In the genomic region with DNA sequence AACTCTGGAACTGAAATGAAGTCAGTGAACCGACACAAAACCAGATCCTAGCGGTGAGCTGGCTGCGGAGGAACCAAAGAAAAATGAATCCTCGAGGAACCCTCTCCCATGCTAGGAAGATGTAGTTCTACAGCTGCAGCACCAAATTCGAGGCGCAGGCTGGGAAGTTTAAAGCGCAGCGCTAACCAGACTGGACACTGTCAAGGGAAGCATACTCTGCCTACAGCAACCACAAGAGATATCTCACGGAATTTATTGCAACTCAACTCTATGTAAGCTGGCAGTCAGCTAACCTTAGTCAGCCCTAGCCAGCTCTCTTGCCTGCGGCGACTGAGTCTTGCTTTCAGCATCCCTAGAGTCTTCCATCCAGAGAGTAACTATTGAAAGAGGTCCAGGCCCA, we compare ENCODE assay signal across 12 cellular contexts. TPM values are rescaled to one million over a fixed set of nuclear protein-coding genes. Genes with fewer than 3 reads are reported as not detected.
DNase-seq lines count a peak whose midpoint lies in the region; ATAC-seq and TF ChIP-seq lines count a peak whose summit lies in the region.
"Had no signal": no experiment of that assay in that cellular context is flagged by ENCODE, and none has a peak within 500 bp of the region (broad histone marks: within the 10 kb centered on the region; RNA-seq: fewer than 3 reads in every experiment).

No MANE protein-coding gene starts in this region.

- no peak for TF ChIP-seq CTCF in choroid plexus epithelial cell (conservative IDR thresholded peaks at IDR 0.05; ENCODE audit: low read depth, low read length)
- no peak for TF ChIP-seq CTCF in lower lobe of right lung (IDR thresholded peaks at IDR 0.05)
- TF ChIP-seq CTCF in testis (IDR thresholded peaks at IDR 0.05): no peak

- H3K27ac ChIP-seq in lower lobe of right lung (no peak overlapping the region), testis (no peak overlapping the region)
- H3K27ac ChIP-seq: neutrophil had no signal

- WGBS in testis, 2 donors: 21 to 24% methylated on average over 11 of the region's 11 CpGs

- H3K4me1 ChIP-seq in lower lobe of right lung: peaks cover 29% of the 10 kb centered on the region
- H3K4me1 ChIP-seq in testis: peaks cover 4% of the 10 kb centered on the region
- H3K4me1 ChIP-seq: A549 had no signal

- peak overlapping the region; percentile 87 for H3K4me3 Mint-ChIP-seq in T-helper 2 cell treated with Interferon-gamma antibody and Interleukin-4, amounts not matched to agents 5 μg/mL and 100 μg/mL, for 36 hours

- DNase-seq in T-helper 2 cell treated with Interferon-gamma antibody and Interleukin-4, amounts not matched to agents 5 μg/mL and 100 μg/mL, for 36 hours (ENCODE audit: low spot score): no peak
- DNase-seq in T-helper 2 cell (no peak), choroid plexus epithelial cell (ENCODE audit: low read depth) (peak; percentile 42), lower lobe of right lung (no peak), testis (peak; percentile 34), hepatic stellate cell (ENCODE audit: low spot score) (no peak), cerebellar cortex (ENCODE audit: low spot score) (no peak)

- H3K4me1 Mint-ChIP-seq in T-helper 2 cell treated with Interferon-gamma antibody and Interleukin-4, amounts not matched to agents 5 μg/mL and 100 μg/mL, for 36 hours (ENCODE audit: low read depth): peaks cover 9% of the 10 kb centered on the region

- peaks cover 3% of the 10 kb centered on the region for H3K36me3 Mint-ChIP-seq in T-helper 2 cell treated with Interferon-gamma antibody and Interleukin-4, amounts not matched to agents 5 μg/mL and 100 μg/mL, for 36 hours (ENCODE audit: low read depth)

- H3K9me3 Mint-ChIP-seq in T-helper 2 cell treated with Interferon-gamma antibody and Interleukin-4, amounts not matched to agents 5 μg/mL and 100 μg/mL, for 36 hours: peaks cover 8% of the 10 kb centered on the region

- peak overlapping the region; percentile 76 for H3K4me3 ChIP-seq in choroid plexus epithelial cell (ENCODE audit: low read depth, low read length)
- H3K4me3 ChIP-seq in lower lobe of right lung: peak overlapping the region; percentile 59
- H3K4me3 ChIP-seq in testis: peak overlapping the region; percentile 53 to 64

- H3K27me3 Mint-ChIP-seq in T-helper 2 cell treated with Interferon-gamma antibody and Interleukin-4, amounts not matched to agents 5 μg/mL and 100 μg/mL, for 36 hours (ENCODE audit: low read depth): peaks cover 47% of the 10 kb centered on the region

- intact Hi-C loops in lower lobe of right lung (cut with DNase I) (no loop called here), testis (cut with DNase I; ENCODE audit: low total_unique reads) (no loop called here)

- no peaks in the 10 kb centered on the region for H3K36me3 ChIP-seq in lower lobe of right lung
- H3K36me3 ChIP-seq in testis (ENCODE audit: low read depth, missing control alignments): no peaks in the 10 kb centered on the region
- H3K36me3 ChIP-seq: neutrophil had no signal

- H3K27ac Mint-ChIP-seq in T-helper 2 cell treated with Interferon-gamma antibody and Interleukin-4, amounts not matched to agents 5 μg/mL and 100 μg/mL, for 36 hours: no peak overlapping the region
- H3K27ac Mint-ChIP-seq: activated T-helper 2 cell treated with anti-CD3 and anti-CD28 coated beads, Interferon-gamma antibody, Interleukin-2, Interleukin-4, amounts not matched to agents 10 μg/mL and 5 μg/mL and 100 μg/mL, durations not matched to agents 14 hours and 24 hours and 36 hours had no signal

- H3K27me3 ChIP-seq in lower lobe of right lung (ENCODE audit: low read depth): peaks cover 44% of the 10 kb centered on the region
- no peaks in the 10 kb centered on the region for H3K27me3 ChIP-seq in testis

- ATAC-seq in lower lobe of right lung (no peak), HG03432 (IDR thresholded peaks at IDR 0.05; ENCODE audit: unreplicated experiment) (no peak)
- ATAC-seq: A549 had no signal

- TF ChIP-seq POLR2A in testis (IDR thresholded peaks at IDR 0.05): no peak

- H3K9me3 ChIP-seq in lower lobe of right lung (no peaks in the 10 kb centered on the region), testis (no peaks in the 10 kb centered on the region)
- H3K9me3 ChIP-seq: A549, neutrophil had no signal

RNA-seq across cellular contexts. Expression of gene HTR1B, which starts 3.7 kb away (rescaled TPM):
- total RNA-seq in lower lobe of right lung: 0.18 TPM
- total RNA-seq in testis: 1 to 10 TPM; 2.5 to 4.7 TPM
- 0.80 TPM for polyA plus RNA-seq in testis (ENCODE audit: insufficient read depth, low read depth, low replicate concordance)
- total RNA-seq: activated T-helper 2 cell treated with anti-CD3 and anti-CD28 coated beads, Interferon-gamma antibody, Interleukin-2, Interleukin-4, amounts not matched to agents 10 μg/mL and 5 μg/mL and 100 μg/mL, durations not matched to agents 14 hours and 24 hours and 36 hours; OCI-LY7 had no signal

Comparison
In these comparisons a context has a peak if more than half of its experiments do, and no peak if none do; other contexts are left out.
1. DNase-seq: peak in choroid plexus epithelial cell (single experiment) and testis (single experiment); none in T-helper 2 cell treated with Interferon-gamma antibody and Interleukin-4, amounts not matched to agents 5 μg/mL and 100 μg/mL, for 36 hours (single experiment), T-helper 2 cell (0 of 5), lower lobe of right lung (single experiment), hepatic stellate cell (single experiment) and cerebellar cortex (single experiment).
2. Peak in every context shown above with its lines, with median percentiles within 50 percentile points of each other: H3K4me3 ChIP-seq.